In the genomic region with DNA sequence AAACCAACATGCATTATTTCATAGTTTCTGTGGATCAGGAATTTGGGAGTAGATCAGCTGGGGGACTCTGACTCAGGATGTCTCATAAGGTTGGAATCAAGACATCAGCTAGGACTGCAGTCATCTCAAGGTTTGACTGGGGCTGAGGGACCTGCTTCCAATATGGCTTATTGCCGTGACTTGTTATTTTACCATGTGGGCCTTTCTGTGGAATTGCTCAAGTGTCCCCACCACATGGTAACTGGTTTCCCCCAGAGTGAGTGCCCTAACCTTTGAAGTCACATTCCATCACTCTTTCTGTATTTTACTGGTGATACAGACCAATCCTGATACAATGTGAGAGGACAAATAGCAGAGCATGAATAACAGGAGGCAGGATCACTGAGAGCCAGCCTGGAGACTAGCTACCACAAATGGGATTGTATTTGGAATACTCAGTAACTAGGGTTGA, we compare ENCODE assay signal across 21 cellular contexts.
DNase-seq lines count a peak whose midpoint lies in the region; ATAC-seq, FAIRE-seq and TF ChIP-seq lines count a peak whose summit lies in the region.
"Had no signal": no experiment of that assay in that cellular context is flagged by ENCODE, and none has a peak within 500 bp of the region (broad histone marks: within the 10 kb centered on the region; RNA-seq: fewer than 3 reads in every experiment).

No MANE protein-coding gene starts in this region.

- no peaks in the 10 kb centered on the region for H4K20me1 ChIP-seq in K562 (replicated peaks; ENCODE audit: control insufficient read depth, insufficient read depth, low read length)

- CTCF ChIA-PET in K562 (lab: Yijun Ruan, JAX; ENCODE audit: low intra/inter-chr PET ratio), result no interaction called here

- H3K27ac ChIP-seq in K562 (ENCODE audit: extremely low read depth, low read depth, low read length) (no peak overlapping the region), mesenchymal stem cell (ENCODE audit: low read length, poor library complexity, severe bottlenecking) (peak overlapping the region; percentile 4)
- H3K27ac ChIP-seq: ascending aorta, C4-2B, ovary, SJCRH30, skin epidermis had no signal

- no peak overlapping the region for H3K18ac ChIP-seq in mesenchymal stem cell (ENCODE audit: low read depth in 1 of 2, low read length in 2 of 2)

- H2AFZ ChIP-seq in K562 (ENCODE audit: low read depth, low read length) (no peak overlapping the region), mesenchymal stem cell (ENCODE audit: low read depth, low read length) (no peak overlapping the region)

- no peaks in the 10 kb centered on the region for H3K27me3 ChIP-seq in MG63
- H3K27me3 ChIP-seq in K562 (ENCODE audit: control insufficient read depth in 2 of 2, insufficient read depth in 2 of 2, low read length in 2 of 2), result no peaks in the 10 kb centered on the region
- no peaks in the 10 kb centered on the region for H3K27me3 ChIP-seq in mesenchymal stem cell (ENCODE audit: control insufficient read depth in 1 of 2, insufficient read depth in 1 of 2, low read length in 2 of 2)
- H3K27me3 ChIP-seq: ascending aorta, ovary, SJCRH30 had no signal

- H3K4ac ChIP-seq in mesenchymal stem cell (ENCODE audit: low read depth in 1 of 2, low read length in 2 of 2), result no peak overlapping the region

- no peaks in the 10 kb centered on the region for H3K36me3 ChIP-seq in MG63
- no peaks in the 10 kb centered on the region for H3K36me3 ChIP-seq in K562 (ENCODE audit: control insufficient read depth, insufficient read depth, low read length)
- no peaks in the 10 kb centered on the region for H3K36me3 ChIP-seq in mesenchymal stem cell (ENCODE audit: control insufficient read depth in 1 of 2, insufficient read depth in 2 of 2, low read depth in 1 of 2, low read length in 2 of 2)
- H3K36me3 ChIP-seq: ascending aorta, ovary, SJCRH30 had no signal

- no peak overlapping the region for H2BK15ac ChIP-seq in mesenchymal stem cell (ENCODE audit: low read depth, poor library complexity, severe bottlenecking)

- H4K8ac ChIP-seq in mesenchymal stem cell (ENCODE audit: low read length), result no peak overlapping the region

- H3K14ac ChIP-seq in mesenchymal stem cell (ENCODE audit: low read length in 2 of 2), result no peak overlapping the region

- no peak overlapping the region for H2BK5ac ChIP-seq in mesenchymal stem cell (ENCODE audit: low read depth, low read length, poor library complexity, severe bottlenecking)

- TF ChIP-seq POLR2A in K562 (conservative IDR thresholded peaks at IDR 0.05), result no peak

- FAIRE-seq in K562 (lab: Jason Lieb, UNC), result no peak
- FAIRE-seq: GM12878, kidney had no signal

- POLR2A ChIA-PET in K562 (lab: Yijun Ruan, JAX), result no interaction called here

- intact Hi-C loops in K562 (cut with micrococcal nuclease), result no loop called here

- no TSS peak for BruUV-seq in K562 (replicated peaks; lab: Mats Ljungman, UMichigan)

- 60% methylated on average over 1 of the region's 1 CpG for WGBS in K562 (ENCODE audit: insufficient coverage, low coverage, missing lambda C conversion rate)
- 55% methylated on average over 1 of the region's 1 CpG for WGBS in mesenchymal stem cell

- no peak for TF ChIP-seq RAD21 in K562 (CRISPR knock-in tag; conservative IDR thresholded peaks at IDR 0.05 in 1 of 2, IDR thresholded peaks at IDR 0.05 in 1 of 2)

- no peaks in the 10 kb centered on the region for H3K9me1 ChIP-seq in K562 (ENCODE audit: control insufficient read depth, insufficient read depth, low read length)

- in situ Hi-C loops in K562 (cut with MboI), result no loop called here

- H2BK120ac ChIP-seq in mesenchymal stem cell (ENCODE audit: low read depth, low read length), result no peak overlapping the region

- H3K4me3 ChIP-seq in MG63, result no peak overlapping the region
- H3K4me3 ChIP-seq in K562, result no peak overlapping the region
- H3K4me3 ChIP-seq in mesenchymal stem cell (ENCODE audit: insufficient read depth in 1 of 2, low read depth in 1 of 2, low read length in 2 of 2), result no peak overlapping the region
- H3K4me3 ChIP-seq: ascending aorta, GM12878, ovary, SJCRH30, skin epidermis had no signal

- H3K4me2 ChIP-seq in K562 (ENCODE audit: insufficient read depth, low read length) (no peak overlapping the region), mesenchymal stem cell (ENCODE audit: low read length, poor library complexity, severe bottlenecking) (no peak overlapping the region)

- H3K79me1 ChIP-seq in mesenchymal stem cell (replicated peaks; ENCODE audit: low read length, poor library complexity, severe bottlenecking), result no peaks in the 10 kb centered on the region

- ATAC-seq in K562, result no peak
- ATAC-seq in esophagus mucosa, result no peak
- ATAC-seq: GM12878 had no signal

- H3K9ac ChIP-seq in K562 (ENCODE audit: insufficient read depth in 1 of 2, low read depth in 2 of 2, low read length in 2 of 2) (no peak overlapping the region), mesenchymal stem cell (ENCODE audit: low read length) (peak overlapping the region; percentile 8)

- H3K23ac ChIP-seq in mesenchymal stem cell (ENCODE audit: low read length in 2 of 2), result no peak overlapping the region

- no peaks in the 10 kb centered on the region for H3K4me1 ChIP-seq in K562 (replicated peaks in 1 of 2; ENCODE audit: control insufficient read depth in 2 of 2, insufficient read depth in 2 of 2, low read length in 2 of 2)
- H3K4me1 ChIP-seq in mesenchymal stem cell (ENCODE audit: control insufficient read depth, insufficient read depth, low read depth, low read length), result no peaks in the 10 kb centered on the region
- H3K4me1 ChIP-seq: ascending aorta, SJCRH30 had no signal

- H2BK12ac ChIP-seq in mesenchymal stem cell (ENCODE audit: low read length in 2 of 2), result no peak overlapping the region

- peak; percentile 58 for DNase-seq in AG20443 (ENCODE audit: low spot score)
- peak; percentile 59 for DNase-seq in MG63
- DNase-seq in K562 (ENCODE audit: extremely low read depth in 1 of 4, low spot score in 3 of 4), result no peak
- DNase-seq in mesenchymal stem cell, result no peak
- DNase-seq in activated CD4-positive, alpha-beta T cell treated with anti-CD3 and anti-CD28 coated beads for 4 hours, result no peak
- no peak for DNase-seq in NCI-H82 treated with DMSO at 0.1 percent for 48 hours (lab: John Stamatoyannopoulos, UW; ENCODE audit: unreplicated experiment)
- no peak for DNase-seq in activated naive CD4-positive, alpha-beta T cell (lab: John Stamatoyannopoulos, UW)
- DNase-seq: activated CD4-positive, alpha-beta memory T cell treated with anti-CD3 and anti-CD28 coated beads for 36 hours; DMS79 treated with DMSO at 0.1 percent for 48 hours; effector CD8-positive, alpha-beta T cell; kidney; NCI-H1092 treated with DMSO at 0.1 percent for 48 hours; NCI-H2171 treated with DMSO at 0.1 percent for 48 hours; ovary; SJCRH30; stimulated activated naive CD4-positive, alpha-beta T cell had no signal

- no peak overlapping the region for H2AK5ac ChIP-seq in mesenchymal stem cell (ENCODE audit: low read length, severe bottlenecking)

- no peak overlapping the region for H4K91ac ChIP-seq in mesenchymal stem cell (ENCODE audit: low read length)

- H3K9me3 ChIP-seq in MG63, result peaks cover 10% of the 10 kb centered on the region
- no peaks in the 10 kb centered on the region for H3K9me3 ChIP-seq in K562 (replicated peaks; ENCODE audit: control insufficient read depth, insufficient read depth, low read depth, low read length)
- no peaks in the 10 kb centered on the region for H3K9me3 ChIP-seq in mesenchymal stem cell (ENCODE audit: control insufficient read depth, low read length)
- H3K9me3 ChIP-seq: ascending aorta, ovary had no signal

- TF ChIP-seq CTCF in K562 (IDR thresholded peaks at IDR 0.05 in 2 of 3, conservative IDR thresholded peaks at IDR 0.05 in 1 of 3; ENCODE audit: insufficient read depth in 2 of 3, low read depth in 1 of 3, low read length in 3 of 3), result no peak

- no peaks in the 10 kb centered on the region for H3K79me2 ChIP-seq in K562 (ENCODE audit: control insufficient read depth, insufficient read depth, low read length)

- no peak for TF ChIP-seq EP300 in K562 (IDR thresholded peaks at IDR 0.05; ENCODE audit: low read length)

TF ChIP-seq in K562, 482 proteins besides CTCF, POLR2A, EP300 and RAD21:
- TF ChIP-seq MAFF (IDR thresholded peaks at IDR 0.05; ENCODE audit: low read length) (no peak), SRF (CRISPR knock-in tag; IDR thresholded peaks at IDR 0.05) (no peak), FOSL1 (tag; conservative IDR thresholded peaks at IDR 0.05) (peak; percentile 33; the same call in 1 of the 2 replicates)

Comparison
In these comparisons a context has a peak if more than half of its experiments do, and no peak if none do; other contexts are left out.
1. DNase-seq: peak in AG20443 (single experiment) and MG63 (single experiment); none in K562 (0 of 4), mesenchymal stem cell (single experiment), activated CD4-positive, alpha-beta T cell treated with anti-CD3 and anti-CD28 coated beads for 4 hours (0 of 2), NCI-H82 treated with DMSO at 0.1 percent for 48 hours (single experiment) and activated naive CD4-positive, alpha-beta T cell (0 of 4).